In genomic region chr7:121322460-121322859, GRCh38 we compare ENCODE assay signal across 20 cellular contexts. TPM values are rescaled to one million over a fixed set of nuclear protein-coding genes. Genes with fewer than 3 reads are reported as not detected.
DNase-seq lines count a peak whose midpoint lies in the region; ATAC-seq, FAIRE-seq and TF ChIP-seq lines count a peak whose summit lies in the region.
"Had no signal": no experiment of that assay in that cellular context is flagged by ENCODE, and none has a peak within 500 bp of the region (broad histone marks: within the 10 kb centered on the region; RNA-seq: fewer than 3 reads in every experiment).

No MANE protein-coding gene starts in this region.

- no peak for ATAC-seq in A549
- ATAC-seq: Right ventricle myocardium inferior had no signal

- TF ChIP-seq RAD21 in A549 (conservative IDR thresholded peaks at IDR 0.05 in 1 of 2, IDR thresholded peaks at IDR 0.05 in 1 of 2), result no peak

- intact Hi-C loops in CD14-positive monocyte (cut with micrococcal nuclease), result no loop called here

- no peak for TF ChIP-seq POLR2A in A549 (IDR thresholded peaks at IDR 0.05; ENCODE audit: low read length)

- no peak overlapping the region for H3K4me2 ChIP-seq in A549
- H3K4me2 ChIP-seq: KMS-11 had no signal

- H3K4me3 Mint-ChIP-seq in CD14-positive monocyte, result no peak overlapping the region
- H3K4me3 Mint-ChIP-seq: H9 had no signal

- H3K4me3 ChIP-seq in A549, result no peak overlapping the region

- H3K4me1 ChIP-seq in A549, result no peaks in the 10 kb centered on the region

- peaks cover 12 to 20% (median 12%) of the 10 kb centered on the region in 3 donors for H3K27me3 Mint-ChIP-seq in CD14-positive monocyte (ENCODE audit: low read depth in 3 of 3)

- no peak overlapping the region for H3K27ac Mint-ChIP-seq in CD14-positive monocyte
- H3K27ac Mint-ChIP-seq: H9 had no signal

- CTCF ChIA-PET in A549 (lab: Yijun Ruan, JAX), result no interaction called here

- H3K27ac ChIP-seq in A549, result no peak overlapping the region
- H3K27ac ChIP-seq: C4-2B, HL-60, KMS-11 had no signal

- TF ChIP-seq CTCF in A549 (IDR thresholded peaks at IDR 0.05) (no peak), CD14-positive monocyte (IDR thresholded peaks at IDR 0.05) (no peak)

- no peak for TF ChIP-seq EP300 in A549 (IDR thresholded peaks at IDR 0.05)

- 10% methylated on average over 3 of the region's 3 CpGs for WGBS in A549 (ENCODE audit: missing lambda C conversion rate)

- peaks cover 0 to 6% (median 2%) of the 10 kb centered on the region in 7 donors for H3K9me3 Mint-ChIP-seq in CD14-positive monocyte
- H3K9me3 Mint-ChIP-seq: H9 had no signal

- H3K4me1 Mint-ChIP-seq in CD14-positive monocyte, result no peaks in the 10 kb centered on the region
- H3K4me1 Mint-ChIP-seq: H9 had no signal

- H3K36me3 Mint-ChIP-seq in CD14-positive monocyte, result no peaks in the 10 kb centered on the region

- FAIRE-seq in A549 (lab: Jason Lieb, UNC), result no peak
- no peak for FAIRE-seq in RCC 7860 (lab: Jason Lieb, UNC)
- FAIRE-seq: D721Med had no signal

- DNase-seq in A549 (ENCODE audit: low read depth in 1 of 2, low spot score in 1 of 2) (no peak), COR-L47 (lab: John Stamatoyannopoulos, UW) (peak; percentile 59), NCI-H2081 (lab: John Stamatoyannopoulos, UW) (peak; percentile 7 to 68), NCI-H774 (lab: John Stamatoyannopoulos, UW) (peak; percentile 46), RCC 7860 (ENCODE audit: low spot score) (no peak), CD14-positive monocyte (ENCODE audit: low spot score) (no peak), HCEC 1CT (no peak)
- DNase-seq: DMS79 treated with DMSO at 0.1 percent for 48 hours, H9, NCI-H1092 treated with DMSO at 0.1 percent for 48 hours, NCI-H1930, NCI-H2171 treated with DMSO at 0.1 percent for 48 hours, NCI-H446 treated with DMSO at 0.1 percent for 48 hours, NCI-H526 treated with DMSO at 0.1 percent for 48 hours, T-helper 9 cell had no signal

- POLR2A ChIA-PET in A549 (lab: Yijun Ruan, JAX), result no interaction called here

- no peaks in the 10 kb centered on the region for H3K9me3 ChIP-seq in A549

TF ChIP-seq in A549, 52 proteins besides CTCF, POLR2A, EP300 and RAD21:
- no peak for TF ChIP-seq SMC3 (IDR thresholded peaks at IDR 0.05)
- TF ChIP-seq CBX8 (IDR thresholded peaks at IDR 0.05), result no peak
- TF ChIP-seq, protein P1, sequence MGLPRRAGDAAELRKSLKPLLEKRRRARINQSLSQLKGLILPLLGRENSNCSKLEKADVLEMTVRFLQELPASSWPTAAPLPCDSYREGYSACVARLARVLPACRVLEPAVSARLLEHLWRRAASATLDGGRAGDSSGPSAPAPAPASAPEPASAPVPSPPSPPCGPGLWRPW (IDR thresholded peaks at IDR 0.05), result no peak
- no peak for TF ChIP-seq FOSL2 (IDR thresholded peaks at IDR 0.05)
- TF ChIP-seq FOSL2 (CRISPR knock-in tag; IDR thresholded peaks at IDR 0.05), result no peak
- no peak for TF ChIP-seq CBX2 (IDR thresholded peaks at IDR 0.05; ENCODE audit: borderline replicate concordance, low read depth)
- peak; percentile 36 for TF ChIP-seq MAFK (IDR thresholded peaks at IDR 0.05; ENCODE audit: partially characterized antibody)
- no peak for TF ChIP-seq RFX5 (IDR thresholded peaks at IDR 0.05)

RNA-seq across cellular contexts. Expression of gene WNT16, which starts 6.3 kb away (rescaled TPM):
- not detected in 2 replicates for polyA plus RNA-seq in A549 (2011; rRNA removed)
- polyA plus RNA-seq in A549 (2012; cell fraction: cytosol; rRNA removed), result not detected in 2 replicates
- polyA plus RNA-seq in A549 (2012; cell fraction: nucleus; rRNA removed), result not detected in 2 replicates
- polyA plus RNA-seq in A549 (2017; fragmentation: RNase III; extraction: RNeasy Plus Mini Kit Qiagen cat#74134 plus additional on column Dnase treatment), result not detected in 3 replicates
- not detected in 2 replicates for polyA minus RNA-seq in A549 (2011; rRNA and poly(A)+ RNA removed)
- polyA plus RNA-seq in CD14-positive monocyte, result not detected

Comparison
In these comparisons a context has a peak if more than half of its experiments do, and no peak if none do; other contexts are left out.
1. DNase-seq: peak in COR-L47 (single experiment), NCI-H2081 (2 of 2) and NCI-H774 (single experiment); none in A549 (0 of 2), RCC 7860 (single experiment), CD14-positive monocyte (single experiment) and HCEC 1CT (single experiment).